ENCODE assay signal across 1 cellular context in genomic region chr9:130448035-130448624, GRCh38.
A peak's percentile ranks its signal among the peaks of the same experiment; 100 is the strongest.
TF ChIP-seq lines count a peak whose summit lies in the region.

No MANE protein-coding gene starts in this region.

TF ChIP-seq in GM12878, 131 proteins besides CTCF, POLR2A, EP300 and RAD21 (continued from another document):
- TF ChIP-seq PRDM15 (CRISPR knock-in tag; IDR thresholded peaks at IDR 0.05): no peak
- no peak for TF ChIP-seq ASH2L (IDR thresholded peaks at IDR 0.05; ENCODE audit: borderline replicate concordance, low read depth)
- peak in 1 of 2 experiments; percentile 11; a peak in 1 of 4 replicates for TF ChIP-seq CEBPB (IDR thresholded peaks at IDR 0.05; ENCODE audit: borderline replicate concordance in 1 of 2, low read depth in 2 of 2, low read length in 2 of 2)
TF ChIP-seq in GM12878: peak in this region for 1.
